Comparison of ENCODE assay signal across 7 cellular contexts in genomic region chrX:7876957-7877356, GRCh38. TPM values are rescaled to one million over a fixed set of nuclear protein-coding genes. Genes with fewer than 3 reads are reported as not detected.
"Had no signal": no experiment of that assay in that cellular context is flagged by ENCODE, and none has a peak within 500 bp of the region (broad histone marks: within the 10 kb centered on the region; RNA-seq: fewer than 3 reads in every experiment).

No MANE protein-coding gene starts in this region.

- FAIRE-seq: HepG2, HTR-8/SVneo had no signal

- ATAC-seq: HepG2 had no signal

- DNase-seq: IMR-90, KBM-7 had no signal

- H3K27ac ChIP-seq: HL-60 had no signal

RNA-seq across cellular contexts. Expression of gene VCX, which starts 34.0 kb away (rescaled TPM):
- total RNA-seq: HepG2, HT-29, IMR-90 had no signal
- polyA plus RNA-seq: HepG2, IgD-negative memory B cell, IMR-90 had no signal
